33 cellular contexts compared by ENCODE assay signal in the genomic region with DNA sequence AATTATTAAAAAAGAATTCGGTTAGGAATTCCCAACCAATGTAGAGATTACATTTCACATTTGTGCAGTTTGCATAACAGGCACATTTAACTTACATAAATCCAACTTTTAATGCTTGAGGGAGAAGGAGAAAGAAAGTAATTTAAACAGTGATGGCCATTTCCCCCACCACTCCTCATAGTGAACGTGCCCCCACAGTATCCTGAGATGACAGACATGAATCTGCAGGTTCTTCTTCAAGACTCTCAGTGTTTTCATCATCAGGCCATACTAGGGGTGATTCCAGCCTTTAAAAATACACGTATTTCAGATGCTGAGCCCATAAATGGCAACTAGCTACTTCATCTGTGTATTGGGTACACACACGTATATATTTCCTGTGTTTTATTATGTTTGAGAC. TPM values are rescaled to one million over a fixed set of nuclear protein-coding genes. Genes with fewer than 3 reads are reported as not detected.
DNase-seq lines count a peak whose midpoint lies in the region; ATAC-seq, FAIRE-seq and TF ChIP-seq lines count a peak whose summit lies in the region.
"Had no signal": no experiment of that assay in that cellular context is flagged by ENCODE, and none has a peak within 500 bp of the region (broad histone marks: within the 10 kb centered on the region; RNA-seq: fewer than 3 reads in every experiment).

No MANE protein-coding gene starts in this region.

- H3K4me1 ChIP-seq in HEK293 (ENCODE audit: control insufficient read depth, insufficient read depth, low read length) (no peaks in the 10 kb centered on the region), K562 (replicated peaks in 1 of 2; ENCODE audit: control insufficient read depth in 2 of 2, insufficient read depth in 2 of 2, low read length in 2 of 2) (no peaks in the 10 kb centered on the region), trophoblast cell (ENCODE audit: control insufficient read depth in 1 of 2, insufficient read depth in 2 of 2, low read length in 2 of 2) (peaks cover 11 to 13% of the 10 kb centered on the region in 2 experiments)
- H3K4me1 ChIP-seq: A549, BE2C, Caco-2 had no signal

- H3K18ac ChIP-seq in trophoblast cell (ENCODE audit: low read length) = no peak overlapping the region

- no peak overlapping the region for H4K12ac ChIP-seq in trophoblast cell (ENCODE audit: low read depth, low read length)

- H3K27me3 ChIP-seq in K562 (ENCODE audit: control insufficient read depth in 2 of 2, insufficient read depth in 2 of 2, low read length in 2 of 2) (peaks cover 3 to 6% of the 10 kb centered on the region in 2 experiments; a peak in 3 of 5 replicates), trophoblast cell (ENCODE audit: insufficient read depth, low read length) (no peaks in the 10 kb centered on the region)
- H3K27me3 ChIP-seq: BE2C; BLaER1; BLaER1 treated with 17β-estradiol and CSF1 and Interleukin-3, amounts not matched to agents 10 nM and 100 nM had no signal

- H3K4ac ChIP-seq in trophoblast cell (ENCODE audit: low read depth, low read length) = peak overlapping the region; percentile 21

- in situ Hi-C loops in K562 (cut with MboI) = no loop called here

- no peak for TF ChIP-seq EP300 in K562 (IDR thresholded peaks at IDR 0.05; ENCODE audit: low read length)

- no peak for FAIRE-seq in K562 (lab: Jason Lieb, UNC)
- FAIRE-seq in HTR-8/SVneo (lab: Jason Lieb, UNC) = no peak
- FAIRE-seq: A204.1, A549, D721Med had no signal

- peaks cover 23% of the 10 kb centered on the region for H3K79me1 ChIP-seq in trophoblast cell (ENCODE audit: low read length)

- TF ChIP-seq POLR2A in K562 (conservative IDR thresholded peaks at IDR 0.05) = no peak

- H3K27ac ChIP-seq in HEK293 (ENCODE audit: extremely low read depth, low read depth, low read length) = no peak overlapping the region
- H3K27ac ChIP-seq in K562 (ENCODE audit: extremely low read depth, low read depth, low read length) = no peak overlapping the region
- H3K27ac ChIP-seq in trophoblast cell (ENCODE audit: low read depth, low read length) = no peak overlapping the region
- H3K27ac ChIP-seq: 22Rv1; A549; BLaER1; BLaER1 treated with 17β-estradiol and CSF1 and Interleukin-3, amounts not matched to agents 10 nM and 100 nM; C4-2B had no signal

- intact Hi-C loops in K562 (cut with micrococcal nuclease) = no loop called here

- H3K9me1 ChIP-seq in K562 (ENCODE audit: control insufficient read depth, insufficient read depth, low read length) = no peaks in the 10 kb centered on the region

- DNase-seq in K562 (ENCODE audit: extremely low read depth in 1 of 4, low spot score in 3 of 4) (no peak), trophoblast cell (no peak), HPDE6-E6E7 (ENCODE audit: extremely low spot score) (no peak), HTR-8/SVneo (ENCODE audit: insufficient read length, low spot score) (no peak)
- DNase-seq: 8988T; ACHN; AML-193; BE2C; C1 segment of cervical spinal cord; Caco-2; Calu3; CD4-positive, alpha-beta memory T cell; CD4-positive, alpha-beta T cell; CD4-positive, CD25-positive, alpha-beta regulatory T cell; CD8-positive, alpha-beta memory T cell; CD8-positive, alpha-beta T cell; COR-L47; DMS 273 treated with DMSO at 0.1 percent for 48 hours; DMS153; DMS53; DMS79; DMS79 treated with DMSO at 0.1 percent for 48 hours; DND-41; EL had no signal

- H3K9ac ChIP-seq in K562 (ENCODE audit: insufficient read depth in 1 of 2, low read depth in 2 of 2, low read length in 2 of 2) = no peak overlapping the region
- no peak overlapping the region for H3K9ac ChIP-seq in trophoblast cell (ENCODE audit: low read length)
- H3K9ac ChIP-seq: BLaER1; BLaER1 treated with 17β-estradiol and CSF1 and Interleukin-3, amounts not matched to agents 10 nM and 100 nM had no signal

- no peak overlapping the region for H4K91ac ChIP-seq in trophoblast cell (ENCODE audit: low read depth, low read length)

- 3% methylated on average over 4 of the region's 4 CpGs for WGBS in K562 (ENCODE audit: insufficient coverage, low coverage, missing lambda C conversion rate)
- no CpG with 5 or more reads among the region's 4 CpGs for WGBS in trophoblast cell (ENCODE audit: extremely low coverage, insufficient coverage, insufficient read length)

- TF ChIP-seq CTCF in HEK293 (tag by site-specific recombination; IDR thresholded peaks at IDR 0.05) (no peak), K562 (IDR thresholded peaks at IDR 0.05 in 2 of 3, conservative IDR thresholded peaks at IDR 0.05 in 1 of 3; ENCODE audit: insufficient read depth in 2 of 3, low read depth in 1 of 3, low read length in 3 of 3) (no peak)

- no peak overlapping the region for H3K23ac ChIP-seq in trophoblast cell (ENCODE audit: low read length)

- H2BK5ac ChIP-seq in trophoblast cell (ENCODE audit: low read depth, low read length, poor library complexity) = no peak overlapping the region

- H4K8ac ChIP-seq in trophoblast cell (ENCODE audit: low read depth, low read length) = no peak overlapping the region

- H3K4me3 ChIP-seq in HEK293 (ENCODE audit: low read depth, low read length) = no peak overlapping the region
- H3K4me3 ChIP-seq in K562 = no peak overlapping the region
- no peak overlapping the region for H3K4me3 ChIP-seq in trophoblast cell (ENCODE audit: low read depth, low read length)
- H3K4me3 ChIP-seq: A549; BLaER1; BLaER1 treated with 17β-estradiol and CSF1 and Interleukin-3, amounts not matched to agents 10 nM and 100 nM had no signal

- no peak overlapping the region for H2BK12ac ChIP-seq in trophoblast cell (ENCODE audit: low read length)

- no peak overlapping the region for H2BK120ac ChIP-seq in trophoblast cell (ENCODE audit: insufficient read depth, low read length, poor library complexity)

- POLR2A ChIA-PET in HEK293 (lab: Yijun Ruan, JAX) (no interaction called here), K562 (lab: Yijun Ruan, JAX) (no interaction called here)

- no peaks in the 10 kb centered on the region for H3K79me2 ChIP-seq in K562 (ENCODE audit: control insufficient read depth, insufficient read depth, low read length)
- peaks cover 5% of the 10 kb centered on the region for H3K79me2 ChIP-seq in trophoblast cell (ENCODE audit: control insufficient read depth, insufficient read depth, low read length, poor library complexity)

- H3K4me2 ChIP-seq in K562 (ENCODE audit: insufficient read depth, low read length) = no peak overlapping the region
- no peak overlapping the region for H3K4me2 ChIP-seq in trophoblast cell (ENCODE audit: low read length)
- H3K4me2 ChIP-seq: A549; BLaER1; BLaER1 treated with 17β-estradiol and CSF1 and Interleukin-3, amounts not matched to agents 10 nM and 100 nM had no signal

- H2AK5ac ChIP-seq in trophoblast cell (ENCODE audit: low read length) = no peak overlapping the region

- no peak for TF ChIP-seq RAD21 in K562 (CRISPR knock-in tag; conservative IDR thresholded peaks at IDR 0.05 in 1 of 2, IDR thresholded peaks at IDR 0.05 in 1 of 2)

- H3K14ac ChIP-seq in trophoblast cell (ENCODE audit: low read length) = no peak overlapping the region

- H3K36me3 ChIP-seq in HEK293 (ENCODE audit: control insufficient read depth in 2 of 2, insufficient read depth in 1 of 2, low read length in 2 of 2) = no peaks in the 10 kb centered on the region
- no peaks in the 10 kb centered on the region for H3K36me3 ChIP-seq in K562 (ENCODE audit: control insufficient read depth, insufficient read depth, low read length)
- H3K36me3 ChIP-seq in trophoblast cell (ENCODE audit: control insufficient read depth in 1 of 2, insufficient read depth in 2 of 2, low read length in 2 of 2) = peaks cover 4 to 6% of the 10 kb centered on the region in 2 experiments
- H3K36me3 ChIP-seq: BE2C; BLaER1; BLaER1 treated with 17β-estradiol and CSF1 and Interleukin-3, amounts not matched to agents 10 nM and 100 nM had no signal

- no peaks in the 10 kb centered on the region for H4K20me1 ChIP-seq in K562 (replicated peaks; ENCODE audit: control insufficient read depth, insufficient read depth, low read length)
- H4K20me1 ChIP-seq: BLaER1; BLaER1 treated with 17β-estradiol and CSF1 and Interleukin-3, amounts not matched to agents 10 nM and 100 nM had no signal

- ATAC-seq in K562 = no peak
- ATAC-seq in GM21381 (IDR thresholded peaks at IDR 0.05; ENCODE audit: unreplicated experiment) = no peak
- ATAC-seq: A549; CD8-positive, alpha-beta T cell had no signal

- no TSS peak for BruUV-seq in K562 (replicated peaks; lab: Mats Ljungman, UMichigan)

- CTCF ChIA-PET in HEK293 (lab: Yijun Ruan, JAX) (no interaction called here), K562 (lab: Yijun Ruan, JAX; ENCODE audit: low intra/inter-chr PET ratio) (no interaction called here)

- H2AFZ ChIP-seq in K562 (ENCODE audit: low read depth, low read length) (no peak overlapping the region), trophoblast cell (ENCODE audit: insufficient read depth, low read length, poor library complexity) (no peak overlapping the region)

- H3K9me3 ChIP-seq in HEK293 (ENCODE audit: control insufficient read depth, insufficient read depth, low read depth, low read length) = no peaks in the 10 kb centered on the region
- no peaks in the 10 kb centered on the region for H3K9me3 ChIP-seq in K562 (replicated peaks; ENCODE audit: control insufficient read depth, insufficient read depth, low read depth, low read length)
- H3K9me3 ChIP-seq in trophoblast cell (ENCODE audit: insufficient read depth, low read depth, low read length) = no peaks in the 10 kb centered on the region
- H3K9me3 ChIP-seq: BE2C had no signal

TF ChIP-seq in HEK293, 187 proteins besides CTCF, POLR2A, EP300 and RAD21 (continues in another document):
- peak; percentile 99 for TF ChIP-seq ZNF558 (tag by site-specific recombination; IDR thresholded peaks at IDR 0.05)

TF ChIP-seq in K562, 482 proteins besides CTCF, POLR2A, EP300 and RAD21 (continues in another document):
- 0 out of 2 replicates have a peak, but pooled peaks have one; percentile 24 for TF ChIP-seq TRIM28 (IDR thresholded peaks at IDR 0.05)

RNA-seq across cellular contexts. Expression of gene WIPF1, which starts 51.3 kb away (rescaled TPM):
- 1.3 and 2.3 TPM in 2 replicates for total RNA-seq in K562 (2011; cell fraction: chromatin; rRNA removed; ENCODE audit: low replicate concordance)
- 0.33 and 0.39 TPM in 2 replicates for total RNA-seq in K562 (2011; cell fraction: nucleolus; rRNA removed)
- total RNA-seq in K562 (2011; cell fraction: nucleoplasm; rRNA removed) = 0.95 and 1.4 TPM in 2 replicates
- total RNA-seq in K562 (2014; rRNA removed) (0.49 and 2.4 TPM in 2 replicates), K562 (2014; rRNA removed; fragmentation: Illumina TruSeq; extraction: Trizol) (2.4 TPM in 2 replicates), K562 (2015; rRNA removed; fragmentation: Illumina TruSeq; extraction: Trizol) (4.9 and 5.8 TPM in 2 replicates), K562 (2021) (3.8 and 4.9 TPM in 2 replicates)
- polyA plus RNA-seq in K562 (2011; rRNA removed) (0.54 and 3.7 TPM in 2 replicates), K562 (2014; fragmentation: Illumina TruSeq; extraction: Trizol) (3.0 and 3.6 TPM in 2 replicates), K562 (2014; fragmentation: Nextera tagmentation; extraction: Ambion mirVana) (under 1 TPM; 0.61 to 0.92 TPM), K562 (2014; rRNA removed) (1.8 and 2.5 TPM in 2 replicates)
- polyA plus RNA-seq in K562 (2011; cell fraction: cytosol; rRNA removed) = 0.42 and 2.4 TPM in 2 replicates
- 0.75 and 3.5 TPM in 2 replicates for polyA plus RNA-seq in K562 (2011; cell fraction: nucleus; rRNA removed)
- polyA plus RNA-seq in K562 (2012) = 6.6 and 14.1 TPM in 2 replicates
- polyA minus RNA-seq in K562 (2011; rRNA and poly(A)+ RNA removed) = 0.32 and 4.6 TPM in 2 replicates
- polyA minus RNA-seq in K562 (2011; cell fraction: cytosol; rRNA and poly(A)+ RNA removed) = 0.48 and 2.4 TPM in 2 replicates
- 0.27 and 5.9 TPM in 2 replicates for polyA minus RNA-seq in K562 (2011; cell fraction: nucleus; rRNA and poly(A)+ RNA removed)
- 113 and 120 TPM in 2 replicates for polyA plus RNA-seq in trophoblast cell (2013)

Comparison
In these comparisons a context has a peak if more than half of its experiments do, and no peak if none do; other contexts are left out.
1. Of the 44 proteins assayed by ChIP-seq in both K562 and HEK293: peak only in K562: TRIM28; only in HEK293: none; in both: none; in neither: 43.